ENCODE assay signal across 8 cellular contexts in genomic region chr22:24402460-24403192, GRCh38. TPM values are rescaled to one million over a fixed set of nuclear protein-coding genes. Genes with fewer than 3 reads are reported as not detected.
DNase-seq lines count a peak whose midpoint lies in the region; ATAC-seq and TF ChIP-seq lines count a peak whose summit lies in the region.

No MANE protein-coding gene starts in this region.

- peak; percentile 33 to 37 for DNase-seq in activated T-cell treated with anti-CD3 and anti-CD28 coated beads, Interleukin-2, amount 50 U/mL, for 48 hours
- DNase-seq in activated T-cell treated with anti-CD3 and anti-CD28 coated beads for 4 hours (no peak), NCI-H1105 treated with DMSO at 0.1 percent for 48 hours (lab: John Stamatoyannopoulos, UW) (peak; percentile 39), amniotic stem cell (lab: John Stamatoyannopoulos, UW) (peak; percentile 56), hepatocyte (ENCODE audit: low spot score) (peak; percentile 88), smooth muscle cell of the brain vasculature (ENCODE audit: low read depth, low spot score) (peak; percentile 58), NCI-H1436 (lab: John Stamatoyannopoulos, UW) (no peak)

- peaks cover 28% of the 10 kb centered on the region for H3K4me1 ChIP-seq in hepatocyte (ENCODE audit: insufficient read depth)

- H3K36me3 ChIP-seq in hepatocyte (replicated peaks; ENCODE audit: insufficient read depth, low read depth): no peaks in the 10 kb centered on the region

- H3K4me2 ChIP-seq in hepatocyte: peak overlapping the region; percentile 29

- H3K4me3 ChIP-seq in hepatocyte: no peak overlapping the region

- H2AFZ ChIP-seq in hepatocyte: no peak overlapping the region

- no peak for TF ChIP-seq CTCF in hepatocyte (IDR thresholded peaks at IDR 0.05; ENCODE audit: poor library complexity)

- H3K27ac ChIP-seq in hepatocyte: peak overlapping the region; percentile 90

- H3K9me3 ChIP-seq in hepatocyte (ENCODE audit: low read depth): no peaks in the 10 kb centered on the region

- peaks cover 13% of the 10 kb centered on the region for H3K79me2 ChIP-seq in hepatocyte

- no peak for ATAC-seq in HG02763 (IDR thresholded peaks at IDR 0.05; ENCODE audit: unreplicated experiment)

- H3K27me3 ChIP-seq in hepatocyte: no peaks in the 10 kb centered on the region

- no peaks in the 10 kb centered on the region for H3K9me2 ChIP-seq in hepatocyte (replicated peaks; ENCODE audit: insufficient read depth)

- H4K20me1 ChIP-seq in hepatocyte (ENCODE audit: insufficient read depth, poor library complexity, severe bottlenecking): peaks cover 8% of the 10 kb centered on the region

- WGBS in hepatocyte (ENCODE audit: low lambda C conversion rate, missing lambda C conversion rate): 47% methylated on average over 3 of the region's 3 CpGs

RNA-seq across cellular contexts. Expression of gene ADORA2A, which starts 24.8 kb away (rescaled TPM):
- total RNA-seq in hepatocyte: 1.2 and 2.0 TPM in 2 replicates
- 3.3 and 4.0 TPM in 2 replicates for polyA plus RNA-seq in hepatocyte

Comparison
In these comparisons a context has a peak if more than half of its experiments do, and no peak if none do; other contexts are left out.
1. DNase-seq: peak in activated T-cell treated with anti-CD3 and anti-CD28 coated beads, Interleukin-2, amount 50 U/mL, for 48 hours (2 of 2), NCI-H1105 treated with DMSO at 0.1 percent for 48 hours (single experiment), amniotic stem cell (single experiment), hepatocyte (single experiment) and smooth muscle cell of the brain vasculature (single experiment); none in activated T-cell treated with anti-CD3 and anti-CD28 coated beads for 4 hours (single experiment) and NCI-H1436 (single experiment).